Comparison of ENCODE assay signal across 19 cellular contexts in the genomic region with DNA sequence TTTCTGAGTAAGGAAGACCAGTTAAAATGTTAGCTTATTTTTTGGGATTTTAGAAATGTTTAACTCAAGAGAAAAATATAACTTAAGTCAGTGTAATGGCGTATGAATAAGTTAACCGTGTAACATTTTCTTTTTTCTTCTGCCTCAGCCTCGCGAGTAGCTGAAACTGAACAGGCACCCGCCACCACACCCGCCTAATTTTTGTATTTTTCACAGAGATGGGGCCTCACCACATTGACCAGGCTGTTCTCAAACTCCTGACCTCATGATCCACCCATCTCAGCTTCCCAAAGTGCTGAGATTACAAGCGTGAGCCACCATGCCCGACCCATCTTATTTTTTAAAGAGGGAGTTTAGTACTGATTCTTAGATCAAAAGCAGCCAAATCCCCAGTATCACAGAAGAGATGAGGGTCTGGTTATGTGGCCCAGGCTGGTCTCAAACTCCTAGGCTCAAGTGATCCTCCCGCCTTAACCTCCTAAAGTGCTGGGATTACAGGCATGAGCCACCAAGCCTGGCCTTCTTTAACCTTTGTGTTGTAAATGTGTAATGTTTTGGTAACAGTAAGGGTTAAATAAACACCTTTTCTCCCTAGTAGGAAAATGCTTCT. TPM values are rescaled to one million over a fixed set of nuclear protein-coding genes. Genes with fewer than 3 reads are reported as not detected.
DNase-seq lines count a peak whose midpoint lies in the region; ATAC-seq and TF ChIP-seq lines count a peak whose summit lies in the region.
"Had no signal": no experiment of that assay in that cellular context is flagged by ENCODE, and none has a peak within 500 bp of the region (broad histone marks: within the 10 kb centered on the region; RNA-seq: fewer than 3 reads in every experiment).

No MANE protein-coding gene starts in this region.

- H2AFZ ChIP-seq in hepatocyte = no peak overlapping the region

- TF ChIP-seq CTCF in CD8-positive, alpha-beta T cell (IDR thresholded peaks at IDR 0.05) = no peak
- TF ChIP-seq CTCF in hepatocyte (IDR thresholded peaks at IDR 0.05; ENCODE audit: poor library complexity) (no peak), psoas muscle (IDR thresholded peaks at IDR 0.05) (no peak)

- 81% methylated on average over 9 of the region's 9 CpGs for WGBS in hepatocyte (ENCODE audit: low lambda C conversion rate, missing lambda C conversion rate)
- WGBS in psoas muscle, 3 donors = 92 to 94% (median 92%) methylated on average over 9 of the region's 9 CpGs

- no peaks in the 10 kb centered on the region for H3K9me3 ChIP-seq in CD8-positive, alpha-beta T cell (ENCODE audit: low read length)
- H3K9me3 ChIP-seq in hepatocyte (ENCODE audit: low read depth) = no peaks in the 10 kb centered on the region
- no peaks in the 10 kb centered on the region for H3K9me3 ChIP-seq in psoas muscle
- H3K9me3 ChIP-seq: A549, Caco-2 had no signal

- POLR2A ChIA-PET in CD8-positive, alpha-beta T cell (lab: Charles Lee) = interaction anchor here (1.2 kb wide), 1 partner anchor 81 kb away, joined by 3 read pairs; no protein-coding TSS in a partner anchor
- POLR2A ChIA-PET in naive thymus-derived CD8-positive, alpha-beta T cell (lab: Charles Lee) = interaction anchor here (1.0 to 2.8 kb wide), 3 partner anchors 8 to 47 kb away, joined by 3 to 15 read pairs (median 6); no protein-coding TSS in a partner anchor

- H3K36me3 ChIP-seq in CD8-positive, alpha-beta T cell (ENCODE audit: insufficient read depth, low read length) = peaks cover 4% of the 10 kb centered on the region
- no peaks in the 10 kb centered on the region for H3K36me3 ChIP-seq in hepatocyte (replicated peaks; ENCODE audit: insufficient read depth, low read depth)
- peaks cover 0 to 4% of the 10 kb centered on the region in 2 donors for H3K36me3 ChIP-seq in psoas muscle (ENCODE audit: insufficient read depth in 1 of 2, low read depth in 1 of 2)

- peak; percentile 44 for DNase-seq in activated CD8-positive, alpha-beta memory T cell treated with anti-CD3 and anti-CD28 coated beads, Interleukin-2, amount 50 U/mL, for 48 hours
- DNase-seq in activated CD8-positive, alpha-beta memory T cell treated with anti-CD3 and anti-CD28 coated beads, Interleukin-2, amount 50 U/mL, for 4 hours = no peak
- no peak for DNase-seq in CD8-positive, alpha-beta T cell
- no peak for DNase-seq in naive thymus-derived CD8-positive, alpha-beta T cell
- DNase-seq in dedifferentiated amniotic fluid mesenchymal stem cell (ENCODE audit: extremely low spot score) (no peak), hepatocyte (ENCODE audit: low spot score) (no peak), psoas muscle (no peak)
- DNase-seq: Caco-2, EL, KG1, NCI-H1436, NCI-H2081, NCI-H510A, NCI-H774, RPMI8226 had no signal

- no peaks in the 10 kb centered on the region for H3K27me3 ChIP-seq in CD8-positive, alpha-beta T cell (ENCODE audit: insufficient read depth, low read length)
- H3K27me3 ChIP-seq in hepatocyte = no peaks in the 10 kb centered on the region
- H3K27me3 ChIP-seq in psoas muscle (ENCODE audit: insufficient read depth in 3 of 3, low read length in 2 of 3) = no peaks in the 10 kb centered on the region
- H3K27me3 ChIP-seq: BLaER1 treated with 17β-estradiol and CSF1 and Interleukin-3, amounts not matched to agents 10 nM and 100 nM had no signal

- H3K4me3 ChIP-seq in CD8-positive, alpha-beta T cell (ENCODE audit: low read depth, low read length) = no peak overlapping the region
- H3K4me3 ChIP-seq in hepatocyte (no peak overlapping the region), psoas muscle (no peak overlapping the region)
- H3K4me3 ChIP-seq: A549; BLaER1 treated with 17β-estradiol and CSF1 and Interleukin-3, amounts not matched to agents 10 nM and 100 nM had no signal

- H3K9me3 Mint-ChIP-seq in CD8-positive, alpha-beta T cell = no peaks in the 10 kb centered on the region
- no peaks in the 10 kb centered on the region for H3K9me3 Mint-ChIP-seq in activated T-helper 17 cell treated with anti-CD3 and anti-CD28 coated beads, Interleukin-2, amount 50 U/mL, for 72 hours
- H3K9me3 Mint-ChIP-seq in naive thymus-derived CD8-positive, alpha-beta T cell = no peaks in the 10 kb centered on the region

- CTCF ChIA-PET in CD8-positive, alpha-beta T cell (lab: Charles Lee) = interaction anchor here (1.0 to 2.5 kb wide), 3 partner anchors 19 to 81 kb away, joined by 5 to 9 read pairs (median 5); no protein-coding TSS in a partner anchor

- intact Hi-C loops in CD8-positive, alpha-beta T cell (cut with DNase I, micrococcal nuclease) = loop anchor here in 1 of 2 experiments (1.0 kb wide), 1 partner anchor 7 kb away; no protein-coding TSS in a partner anchor
- intact Hi-C loops in psoas muscle (cut with DNase I) = no loop called here

- peaks cover 79% of the 10 kb centered on the region for H3K4me1 Mint-ChIP-seq in CD8-positive, alpha-beta T cell (ENCODE audit: low read depth)
- peaks cover 34% of the 10 kb centered on the region for H3K4me1 Mint-ChIP-seq in activated T-helper 17 cell treated with anti-CD3 and anti-CD28 coated beads, Interleukin-2, amount 50 U/mL, for 72 hours
- H3K4me1 Mint-ChIP-seq in naive thymus-derived CD8-positive, alpha-beta T cell = peaks cover 24 to 83% (median 65%) of the 10 kb centered on the region in 4 donors

- no peaks in the 10 kb centered on the region for H4K20me1 ChIP-seq in hepatocyte (ENCODE audit: insufficient read depth, poor library complexity, severe bottlenecking)

- no peak overlapping the region for H3K4me2 ChIP-seq in hepatocyte
- H3K4me2 ChIP-seq: A549; BLaER1 treated with 17β-estradiol and CSF1 and Interleukin-3, amounts not matched to agents 10 nM and 100 nM had no signal

- H3K27ac ChIP-seq in CD8-positive, alpha-beta T cell (ENCODE audit: low read depth, low read length) = no peak overlapping the region
- no peak overlapping the region for H3K27ac ChIP-seq in hepatocyte
- H3K27ac ChIP-seq in psoas muscle = no peak overlapping the region
- H3K27ac ChIP-seq: A549; BLaER1 treated with 17β-estradiol and CSF1 and Interleukin-3, amounts not matched to agents 10 nM and 100 nM had no signal

- no peaks in the 10 kb centered on the region for H3K27me3 Mint-ChIP-seq in CD8-positive, alpha-beta T cell (ENCODE audit: low read depth)
- H3K27me3 Mint-ChIP-seq in activated T-helper 17 cell treated with anti-CD3 and anti-CD28 coated beads, Interleukin-2, amount 50 U/mL, for 72 hours = no peaks in the 10 kb centered on the region
- no peaks in the 10 kb centered on the region for H3K27me3 Mint-ChIP-seq in naive thymus-derived CD8-positive, alpha-beta T cell

- peak overlapping the region; percentile 88 for H3K27ac Mint-ChIP-seq in CD8-positive, alpha-beta T cell
- H3K27ac Mint-ChIP-seq in activated T-helper 17 cell treated with anti-CD3 and anti-CD28 coated beads, Interleukin-2, amount 50 U/mL, for 72 hours = peak overlapping the region; percentile 95
- peak overlapping the region; percentile 63 to 94 (median 91) for H3K27ac Mint-ChIP-seq in naive thymus-derived CD8-positive, alpha-beta T cell

- no peaks in the 10 kb centered on the region for H3K9me2 ChIP-seq in hepatocyte (replicated peaks; ENCODE audit: insufficient read depth)

- no peak for ATAC-seq in CD8-positive, alpha-beta T cell
- ATAC-seq in activated T-helper 17 cell treated with anti-CD3 and anti-CD28 coated beads, Interleukin-2, amount 50 U/mL, for 72 hours (replicated peaks) = no peak
- no peak for ATAC-seq in naive thymus-derived CD8-positive, alpha-beta T cell
- no peak for ATAC-seq in psoas muscle
- ATAC-seq: A549, HepG2 had no signal

- H3K79me2 ChIP-seq in hepatocyte = no peaks in the 10 kb centered on the region

- peaks cover 65% of the 10 kb centered on the region for H3K4me1 ChIP-seq in CD8-positive, alpha-beta T cell (ENCODE audit: insufficient read depth, low read length)
- H3K4me1 ChIP-seq in hepatocyte (ENCODE audit: insufficient read depth) = peaks cover 14% of the 10 kb centered on the region
- H3K4me1 ChIP-seq in psoas muscle = no peaks in the 10 kb centered on the region
- H3K4me1 ChIP-seq: Caco-2 had no signal

- no peak overlapping the region for H3K4me3 Mint-ChIP-seq in CD8-positive, alpha-beta T cell
- H3K4me3 Mint-ChIP-seq in activated T-helper 17 cell treated with anti-CD3 and anti-CD28 coated beads, Interleukin-2, amount 50 U/mL, for 72 hours = no peak overlapping the region
- H3K4me3 Mint-ChIP-seq in naive thymus-derived CD8-positive, alpha-beta T cell = peak overlapping the region in 2 of 10 donors; percentile 51 to 64

- peaks cover 43% of the 10 kb centered on the region for H3K36me3 Mint-ChIP-seq in CD8-positive, alpha-beta T cell
- peaks cover 28% of the 10 kb centered on the region for H3K36me3 Mint-ChIP-seq in activated T-helper 17 cell treated with anti-CD3 and anti-CD28 coated beads, Interleukin-2, amount 50 U/mL, for 72 hours (ENCODE audit: low read depth)
- H3K36me3 Mint-ChIP-seq in naive thymus-derived CD8-positive, alpha-beta T cell = peaks cover 5 to 35% (median 21%) of the 10 kb centered on the region in 3 donors

RNA-seq across cellular contexts. Expression of a gene that starts 16.8 kb away (rescaled TPM):
- 100 to 1,000 TPM; 110 to 111 TPM for total RNA-seq in CD8-positive, alpha-beta T cell
- 10 to 100 TPM; 43.0 to 45.4 TPM for total RNA-seq in activated T-helper 17 cell treated with anti-CD3 and anti-CD28 coated beads, Interleukin-2, amount 50 U/mL, for 72 hours
- total RNA-seq in naive thymus-derived CD8-positive, alpha-beta T cell = 100 to 1,000 TPM; 128 to 133 TPM
- 100 to 1,000 TPM; 119 to 159 (median 125) TPM for polyA plus RNA-seq in naive thymus-derived CD8-positive, alpha-beta T cell
- 4.6 and 8.3 TPM in 2 replicates for total RNA-seq in hepatocyte
- 8.1 and 9.3 TPM in 2 replicates for polyA plus RNA-seq in hepatocyte
- total RNA-seq in psoas muscle = 10 to 100 TPM in 1 of 4 donors, 1 to 10 TPM in 3; 6.5 to 12.3 (median 7.6) TPM
- polyA plus RNA-seq in psoas muscle = 10 to 100 TPM in 1 of 3 donors, 1 to 10 TPM in 2; 4.4 to 54.7 (median 4.5) TPM

RNA-seq across cellular contexts. Expression of a gene that starts 27.5 kb away (rescaled TPM):
- total RNA-seq in CD8-positive, alpha-beta T cell = 10 to 100 TPM; 52.1 to 54.9 TPM
- 100 to 1,000 TPM in 1 of 2 donors, 10 to 100 TPM in 1; 83.0 to 112 TPM for total RNA-seq in activated T-helper 17 cell treated with anti-CD3 and anti-CD28 coated beads, Interleukin-2, amount 50 U/mL, for 72 hours
- total RNA-seq in naive thymus-derived CD8-positive, alpha-beta T cell = 10 to 100 TPM; 44.6 to 45.4 TPM
- 10 to 100 TPM; 32.0 to 33.0 (median 32.5) TPM for polyA plus RNA-seq in naive thymus-derived CD8-positive, alpha-beta T cell
- total RNA-seq in hepatocyte = 27.1 and 28.4 TPM in 2 replicates
- 62.8 and 65.3 TPM in 2 replicates for polyA plus RNA-seq in hepatocyte
- total RNA-seq in psoas muscle = 100 to 1,000 TPM in 3 of 4 donors, 10 to 100 TPM in 1; 66.6 to 161 (median 111) TPM
- 100 to 1,000 TPM in 2 of 3 donors, 10 to 100 TPM in 1; 78.7 to 281 (median 158) TPM for polyA plus RNA-seq in psoas muscle
